Comparison of ENCODE assay signal across 8 cellular contexts in genomic region chr7:131104611-131105293, GRCh38.
A peak's percentile ranks its signal among the peaks of the same experiment; 100 is the strongest.
DNase-seq lines count a peak whose midpoint lies in the region; ATAC-seq, FAIRE-seq and TF ChIP-seq lines count a peak whose summit lies in the region.

No MANE protein-coding gene starts in this region.

- no peak for TF ChIP-seq RAD21 in HCT116 (IDR thresholded peaks at IDR 0.05; ENCODE audit: low read depth)

- H4K20me1 ChIP-seq in HCT116 (ENCODE audit: insufficient read depth) = no peaks in the 10 kb centered on the region

- no peaks in the 10 kb centered on the region for H3K27me3 Mint-ChIP-seq in activated T-helper 17 cell treated with anti-CD3 and anti-CD28 coated beads, Interleukin-2, amount 50 U/mL, for 72 hours
- no peaks in the 10 kb centered on the region for H3K27me3 Mint-ChIP-seq in stimulated activated naive B cell treated with anti-CD40 and anti-IgM and Interleukin-4, amounts not matched to agents 10 μg/mL and 1 μg/mL and 100 μg/mL, for 72 hours

- no peak overlapping the region for H3K9ac ChIP-seq in HCT116 (ENCODE audit: low read length)

- no peaks in the 10 kb centered on the region for H3K9me2 ChIP-seq in HCT116 (ENCODE audit: insufficient read depth)

- peaks cover 2 to 15% of the 10 kb centered on the region in 2 experiments; a peak in 1 of 4 replicates for H3K36me3 ChIP-seq in HCT116 (ENCODE audit: control insufficient read depth in 1 of 2, insufficient read depth in 2 of 2, low read length in 2 of 2)

- CTCF ChIA-PET in HCT116 (lab: Charles Lee) = no interaction called here

- H3K9me3 Mint-ChIP-seq in activated T-helper 17 cell treated with anti-CD3 and anti-CD28 coated beads, Interleukin-2, amount 50 U/mL, for 72 hours = no peaks in the 10 kb centered on the region
- H3K9me3 Mint-ChIP-seq in stimulated activated naive B cell treated with anti-CD40 and anti-IgM and Interleukin-4, amounts not matched to agents 10 μg/mL and 1 μg/mL and 100 μg/mL, for 72 hours = no peaks in the 10 kb centered on the region

- H3K4me3 Mint-ChIP-seq in activated T-helper 17 cell treated with anti-CD3 and anti-CD28 coated beads, Interleukin-2, amount 50 U/mL, for 72 hours = peak overlapping the region; percentile 73
- H3K4me3 Mint-ChIP-seq in stimulated activated naive B cell treated with anti-CD40 and anti-IgM and Interleukin-4, amounts not matched to agents 10 μg/mL and 1 μg/mL and 100 μg/mL, for 72 hours = peak overlapping the region; percentile 71 to 77

- intact Hi-C loops in HCT116 (cut with micrococcal nuclease) = loop anchor here (5.0 kb wide), 1 partner anchor 207 kb away; no protein-coding TSS in a partner anchor

- H3K36me3 Mint-ChIP-seq in activated T-helper 17 cell treated with anti-CD3 and anti-CD28 coated beads, Interleukin-2, amount 50 U/mL, for 72 hours (ENCODE audit: low read depth) = peaks cover 96% of the 10 kb centered on the region
- H3K36me3 Mint-ChIP-seq in stimulated activated naive B cell treated with anti-CD40 and anti-IgM and Interleukin-4, amounts not matched to agents 10 μg/mL and 1 μg/mL and 100 μg/mL, for 72 hours = peaks cover 32 to 56% of the 10 kb centered on the region in 2 donors

- peak overlapping the region; percentile 46; the same call in 1 of the 2 replicates for H3K4me2 ChIP-seq in HCT116 (ENCODE audit: low read length)

- H3K79me2 ChIP-seq in HCT116 (ENCODE audit: insufficient read depth, low read length) = peaks cover 86% of the 10 kb centered on the region

- no peak overlapping the region for H2AFZ ChIP-seq in HCT116 (ENCODE audit: low read depth, low read length, poor library complexity, severe bottlenecking)

- no peak overlapping the region for H3K4me3 ChIP-seq in HCT116 (replicated peaks in 1 of 2; ENCODE audit: low read depth in 1 of 2, low read length in 2 of 2)
- H3K4me3 ChIP-seq in iPS-11a (ENCODE audit: low read depth, low read length) = peak overlapping the region; percentile 72

- ATAC-seq in HCT116 (no peak), HG02938 (IDR thresholded peaks at IDR 0.05; ENCODE audit: unreplicated experiment) (no peak), HG03571 (IDR thresholded peaks at IDR 0.05; ENCODE audit: unreplicated experiment) (no peak)
- ATAC-seq in activated T-helper 17 cell treated with anti-CD3 and anti-CD28 coated beads, Interleukin-2, amount 50 U/mL, for 72 hours (replicated peaks) = no peak
- no peak for ATAC-seq in stimulated activated naive B cell treated with anti-CD40 and anti-IgM and Interleukin-4, amounts not matched to agents 10 μg/mL and 1 μg/mL and 100 μg/mL, for 72 hours (replicated peaks)

- POLR2A ChIA-PET in HCT116 (lab: Charles Lee) = no interaction called here

- RAD21 ChIA-PET in HCT116 (lab: Charles Lee; ENCODE audit: low non-redundant PET in 1 of 2, low total read pairs in 2 of 2, uncharacterized antibody in 2 of 2, unreplicated experiment in 2 of 2) = no interaction called here

- TF ChIP-seq POLR2A in HCT116 (IDR thresholded peaks at IDR 0.05; ENCODE audit: borderline replicate concordance, extremely low read depth, insufficient read depth, insufficient read length) (no peak), H54 (IDR thresholded peaks at IDR 0.05; ENCODE audit: low read depth, low read length) (no peak)

- FAIRE-seq in H54 (lab: Jason Lieb, UNC) = no peak

- peaks cover 45% of the 10 kb centered on the region for H3K4me1 Mint-ChIP-seq in activated T-helper 17 cell treated with anti-CD3 and anti-CD28 coated beads, Interleukin-2, amount 50 U/mL, for 72 hours
- H3K4me1 Mint-ChIP-seq in stimulated activated naive B cell treated with anti-CD40 and anti-IgM and Interleukin-4, amounts not matched to agents 10 μg/mL and 1 μg/mL and 100 μg/mL, for 72 hours = peaks cover 48 to 75% of the 10 kb centered on the region in 2 donors

- peak overlapping the region; percentile 71 for H3K27ac Mint-ChIP-seq in activated T-helper 17 cell treated with anti-CD3 and anti-CD28 coated beads, Interleukin-2, amount 50 U/mL, for 72 hours
- peak overlapping the region; percentile 63 for H3K27ac Mint-ChIP-seq in stimulated activated naive B cell treated with anti-CD40 and anti-IgM and Interleukin-4, amounts not matched to agents 10 μg/mL and 1 μg/mL and 100 μg/mL, for 72 hours

- no peaks in the 10 kb centered on the region for H3K9me3 ChIP-seq in HCT116 (ENCODE audit: control insufficient read depth in 1 of 2, insufficient read depth in 1 of 2, low read depth in 1 of 2, low read length in 2 of 2)

- H3K27me3 ChIP-seq in HCT116 (ENCODE audit: insufficient read depth, low read length) = no peaks in the 10 kb centered on the region

- TF ChIP-seq CTCF in HCT116 (IDR thresholded peaks at IDR 0.05 in 2 of 3, conservative IDR thresholded peaks at IDR 0.05 in 1 of 3; ENCODE audit: borderline replicate concordance in 1 of 3, insufficient read depth in 1 of 3, low read depth in 2 of 3, low read length in 2 of 3) = no peak

- H3K27ac ChIP-seq in HCT116 (ENCODE audit: low read depth, low read length) = 0 out of 2 replicates have a peak overlapping the region, but pooled peaks have one; percentile 9

- peaks cover 12 to 25% of the 10 kb centered on the region in 2 experiments for H3K4me1 ChIP-seq in HCT116 (ENCODE audit: control insufficient read depth in 1 of 2, insufficient read depth in 2 of 2, low read length in 2 of 2)

- BruUV-seq in HCT116 (replicated peaks; lab: Mats Ljungman, UMichigan) = TSS peak; percentile 4

- no peak for DNase-seq in HCT116 (ENCODE audit: low read depth, low spot score)
- DNase-seq in stimulated activated naive B cell treated with anti-CD40 and anti-IgM and Interleukin-4, amounts not matched to agents 10 μg/mL and 1 μg/mL and 100 μg/mL, for 72 hours = no peak
- no peak for DNase-seq in H54 (ENCODE audit: insufficient read length, low spot score)
- no peak for DNase-seq in SK-N-DZ (ENCODE audit: low spot score)

TF ChIP-seq in HCT116, 20 proteins besides CTCF, POLR2A, EP300 and RAD21:
- TF ChIP-seq YY1 (IDR thresholded peaks at IDR 0.05; ENCODE audit: extremely low read depth, insufficient replicate concordance, low read depth, low read length) (no peak), ELF1 (IDR thresholded peaks at IDR 0.05; ENCODE audit: borderline replicate concordance, low read depth) (no peak), EZH2phosphoT487 (IDR thresholded peaks at IDR 0.05; ENCODE audit: borderline replicate concordance) (no peak), ZNF274 (IDR thresholded peaks at IDR 0.05; ENCODE audit: low read depth, low read length) (no peak), POLR2AphosphoS5 (IDR thresholded peaks at IDR 0.05; ENCODE audit: low read depth, low read length) (no peak), ATF3 (IDR thresholded peaks at IDR 0.05) (no peak), CBX3 (IDR thresholded peaks at IDR 0.05; ENCODE audit: low read depth) (no peak), SP1 (IDR thresholded peaks at IDR 0.05; ENCODE audit: low read depth) (no peak), CEBPB (IDR thresholded peaks at IDR 0.05; ENCODE audit: low read depth) (no peak), JUND (IDR thresholded peaks at IDR 0.05) (no peak), EGR1 (IDR thresholded peaks at IDR 0.05; ENCODE audit: low read depth) (no peak), FOSL1 (IDR thresholded peaks at IDR 0.05; ENCODE audit: low read depth) (no peak)
- TF ChIP-seq, protein P1, sequence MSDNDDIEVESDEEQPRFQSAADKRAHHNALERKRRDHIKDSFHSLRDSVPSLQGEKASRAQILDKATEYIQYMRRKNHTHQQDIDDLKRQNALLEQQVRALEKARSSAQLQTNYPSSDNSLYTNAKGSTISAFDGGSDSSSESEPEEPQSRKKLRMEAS (IDR thresholded peaks at IDR 0.05) = no peak
- TF ChIP-seq, protein P2, sequence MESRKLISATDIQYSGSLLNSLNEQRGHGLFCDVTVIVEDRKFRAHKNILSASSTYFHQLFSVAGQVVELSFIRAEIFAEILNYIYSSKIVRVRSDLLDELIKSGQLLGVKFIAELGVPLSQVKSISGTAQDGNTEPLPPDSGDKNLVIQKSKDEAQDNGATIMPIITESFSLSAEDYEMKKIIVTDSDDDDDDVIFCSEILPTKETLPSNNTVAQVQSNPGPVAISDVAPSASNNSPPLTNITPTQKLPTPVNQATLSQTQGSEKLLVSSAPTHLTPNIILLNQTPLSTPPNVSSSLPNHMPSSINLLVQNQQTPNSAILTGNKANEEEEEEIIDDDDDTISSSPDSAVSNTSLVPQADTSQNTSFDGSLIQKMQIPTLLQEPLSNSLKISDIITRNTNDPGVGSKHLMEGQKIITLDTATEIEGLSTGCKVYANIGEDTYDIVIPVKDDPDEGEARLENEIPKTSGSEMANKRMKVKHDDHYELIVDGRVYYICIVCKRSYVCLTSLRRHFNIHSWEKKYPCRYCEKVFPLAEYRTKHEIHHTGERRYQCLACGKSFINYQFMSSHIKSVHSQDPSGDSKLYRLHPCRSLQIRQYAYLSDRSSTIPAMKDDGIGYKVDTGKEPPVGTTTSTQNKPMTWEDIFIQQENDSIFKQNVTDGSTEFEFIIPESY (IDR thresholded peaks at IDR 0.05; ENCODE audit: extremely low read depth, insufficient replicate concordance, low read length) = no peak
